25 cellular contexts compared by ENCODE assay signal in the genomic region with DNA sequence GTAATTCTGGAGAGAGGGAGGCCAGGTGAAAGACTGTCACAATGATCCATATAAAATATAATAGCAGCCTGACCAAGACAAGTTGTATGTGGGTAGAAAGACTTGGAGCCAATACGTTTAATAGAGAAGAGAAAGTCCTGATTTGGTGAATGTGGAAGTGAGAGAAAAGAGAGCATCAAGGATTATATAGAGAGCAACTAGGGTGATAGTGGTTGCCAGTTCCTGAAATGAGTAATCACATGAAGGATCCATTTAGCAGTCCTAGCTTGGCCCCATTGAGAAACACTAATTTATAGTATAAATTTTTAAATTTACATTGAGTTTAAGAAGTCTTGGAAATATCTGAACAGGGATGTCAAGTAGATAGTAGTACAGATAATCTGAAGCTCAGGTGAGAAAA.
"Had no signal": no experiment of that assay in that cellular context is flagged by ENCODE, and none has a peak within 500 bp of the region (broad histone marks: within the 10 kb centered on the region; RNA-seq: fewer than 3 reads in every experiment).

No MANE protein-coding gene starts in this region.

- H3K4me3 ChIP-seq: MG63, PC-9, SJCRH30, SK-N-MC had no signal

- H3K27me3 ChIP-seq: MG63, SJCRH30 had no signal

- DNase-seq: Kasumi-1, MG63, NCI-H1105, NCI-H1417 treated with DMSO at 0.1 percent for 48 hours, NCI-H1436 treated with DMSO at 0.1 percent for 48 hours, NCI-H1694 treated with DMSO at 0.1 percent for 48 hours, NCI-H187 treated with DMSO at 0.1 percent for 48 hours, NCI-H2029, NCI-H2081, NCI-H2171 treated with DMSO at 0.1 percent for 48 hours, NCI-H2227 treated with DMSO at 0.1 percent for 48 hours, NCI-H345, NCI-H510A treated with DMSO at 0.1 percent for 48 hours, NCI-H524 treated with DMSO at 0.1 percent for 48 hours, NCI-H526 treated with DMSO at 0.1 percent for 48 hours, NCI-H774, PC-9, SHP77, SIG-M5, SJCRH30, T-cell had no signal

- H3K9me3 ChIP-seq: MG63, SJCRH30 had no signal

- H3K27ac Mint-ChIP-seq: T-cell had no signal

- H3K4me1 ChIP-seq: SJCRH30 had no signal

- H3K4me1 Mint-ChIP-seq: T-cell had no signal

- H3K36me3 ChIP-seq: MG63 had no signal

- H3K36me3 Mint-ChIP-seq: T-cell had no signal

- H3K4me3 Mint-ChIP-seq: T-cell had no signal

- ATAC-seq: Panc1, Right ventricle myocardium inferior, SK-N-SH treated with all-trans-retinoic acid at 6 μM for 48 hours, T-cell had no signal
